ENCODE assay signal across 21 cellular contexts in the genomic region with DNA sequence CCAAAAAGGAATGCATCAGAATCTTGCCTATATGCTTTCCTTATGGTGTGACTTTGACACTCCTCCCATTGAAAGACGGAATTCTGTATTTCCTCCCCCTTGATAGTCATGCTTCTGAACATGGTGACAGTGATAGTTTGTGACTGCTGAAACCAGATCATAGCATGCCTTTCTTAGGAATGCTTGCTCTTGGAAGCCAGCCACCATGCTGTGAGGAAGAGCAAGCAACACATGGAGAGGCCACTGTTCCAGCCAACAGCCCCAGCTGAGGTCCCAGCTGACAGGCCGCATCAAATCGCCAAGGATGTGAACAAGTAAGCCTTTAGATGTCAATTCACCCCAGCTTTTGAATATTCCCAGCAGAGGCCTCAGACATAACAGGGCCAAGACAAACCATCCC.
DNase-seq lines count a peak whose midpoint lies in the region; ATAC-seq and TF ChIP-seq lines count a peak whose summit lies in the region.
"Had no signal": no experiment of that assay in that cellular context is flagged by ENCODE, and none has a peak within 500 bp of the region (broad histone marks: within the 10 kb centered on the region; RNA-seq: fewer than 3 reads in every experiment).

No MANE protein-coding gene starts in this region.

- H3K79me2 ChIP-seq in osteoblast (ENCODE audit: insufficient read depth, low read length): peaks cover 77% of the 10 kb centered on the region
- H3K79me2 ChIP-seq in OCI-LY7 (ENCODE audit: insufficient read depth, low read depth, low read length): no peaks in the 10 kb centered on the region
- H3K79me2 ChIP-seq in smooth muscle cell (ENCODE audit: low read depth): peaks cover 100% of the 10 kb centered on the region

- no peak overlapping the region for H2AFZ ChIP-seq in osteoblast (ENCODE audit: low read length)
- no peak overlapping the region for H2AFZ ChIP-seq in OCI-LY7 (ENCODE audit: low read length)
- H2AFZ ChIP-seq in smooth muscle cell (ENCODE audit: low read depth): no peak overlapping the region

- CTCF ChIA-PET in OCI-LY7 (lab: Charles Lee; ENCODE audit: unreplicated experiment): no interaction called here

- no peak overlapping the region for H3K4me3 Mint-ChIP-seq in activated T-helper 1 cell treated with anti-CD3 and anti-CD28 coated beads, Interleukin-12 subunit alpha, Interleukin-12 subunit beta, Interleukin-2, Interleukin-4 antibody, amounts not matched to agents 30 ng/mL and 10 ng/mL and 1 ng/mL, durations not matched to agents 14 hours and 24 hours and 36 hours
- H3K4me3 Mint-ChIP-seq: dendritic cell treated with granulocyte-macrophage colony-stimulating factor and Interleukin-4, amounts not matched to agents 40 ng/mL and 50 ng/mL, for 4 days; naive thymus-derived CD4-positive, alpha-beta T cell had no signal

- no peaks in the 10 kb centered on the region for H3K9me2 ChIP-seq in OCI-LY7 (ENCODE audit: insufficient read depth, low read length)

- H3K27ac ChIP-seq in RWPE2 (ENCODE audit: poor library complexity, severe bottlenecking) (peak overlapping the region; percentile 100), epithelial cell of prostate (peak overlapping the region; percentile 100), osteoblast (ENCODE audit: low read depth, low read length) (no peak overlapping the region), OCI-LY7 (ENCODE audit: low read depth, low read length, poor library complexity, severe bottlenecking) (no peak overlapping the region), smooth muscle cell (ENCODE audit: low read depth) (no peak overlapping the region)
- H3K27ac ChIP-seq: left lung, VCaP had no signal

- no peaks in the 10 kb centered on the region for H3K9me3 Mint-ChIP-seq in activated T-helper 1 cell treated with anti-CD3 and anti-CD28 coated beads, Interleukin-12 subunit alpha, Interleukin-12 subunit beta, Interleukin-2, Interleukin-4 antibody, amounts not matched to agents 30 ng/mL and 10 ng/mL and 1 ng/mL, durations not matched to agents 14 hours and 24 hours and 36 hours
- H3K9me3 Mint-ChIP-seq: activated T-helper 2 cell treated with anti-CD3 and anti-CD28 coated beads, Interferon-gamma antibody, Interleukin-2, Interleukin-4, amounts not matched to agents 10 μg/mL and 5 μg/mL and 100 μg/mL, durations not matched to agents 14 hours and 24 hours and 36 hours; dendritic cell treated with granulocyte-macrophage colony-stimulating factor and Interleukin-4, amounts not matched to agents 40 ng/mL and 50 ng/mL, for 4 days had no signal

- H3K4me2 ChIP-seq in osteoblast (ENCODE audit: insufficient read depth, low read length): no peak overlapping the region
- H3K4me2 ChIP-seq in OCI-LY7 (ENCODE audit: low read length): no peak overlapping the region
- H3K4me2 ChIP-seq in smooth muscle cell: no peak overlapping the region

- intact Hi-C loops in OCI-LY7 (cut with micrococcal nuclease; ENCODE audit: unreplicated experiment): no loop called here
- intact Hi-C loops in activated T-helper 1 cell treated with anti-CD3 and anti-CD28 coated beads, Interleukin-12 subunit alpha, Interleukin-12 subunit beta, Interleukin-2, Interleukin-4 antibody, amounts not matched to agents 30 ng/mL and 10 ng/mL and 1 ng/mL, durations not matched to agents 14 hours and 24 hours and 36 hours (cut with micrococcal nuclease): no loop called here

- no peak overlapping the region for H3K27ac Mint-ChIP-seq in activated T-helper 1 cell treated with anti-CD3 and anti-CD28 coated beads, Interleukin-12 subunit alpha, Interleukin-12 subunit beta, Interleukin-2, Interleukin-4 antibody, amounts not matched to agents 30 ng/mL and 10 ng/mL and 1 ng/mL, durations not matched to agents 14 hours and 24 hours and 36 hours
- H3K27ac Mint-ChIP-seq: activated T-helper 2 cell treated with anti-CD3 and anti-CD28 coated beads, Interferon-gamma antibody, Interleukin-2, Interleukin-4, amounts not matched to agents 10 μg/mL and 5 μg/mL and 100 μg/mL, durations not matched to agents 14 hours and 24 hours and 36 hours; dendritic cell treated with granulocyte-macrophage colony-stimulating factor and Interleukin-4, amounts not matched to agents 40 ng/mL and 50 ng/mL, for 4 days; naive thymus-derived CD4-positive, alpha-beta T cell had no signal

- peak; percentile 43 for DNase-seq in GM03348 (ENCODE audit: low spot score)
- no peak for DNase-seq in RWPE2 (ENCODE audit: low spot score)
- no peak for DNase-seq in epithelial cell of prostate (ENCODE audit: low read depth, low spot score)
- peak; percentile 6 for DNase-seq in osteoblast (ENCODE audit: insufficient read length, low spot score, missing footprints)
- no peak for DNase-seq in OCI-LY7 (ENCODE audit: low spot score)
- no peak for DNase-seq in activated T-helper 1 cell treated with anti-CD3 and anti-CD28 coated beads, Interleukin-12 subunit alpha, Interleukin-12 subunit beta, Interleukin-2, Interleukin-4 antibody, amounts not matched to agents 30 ng/mL and 10 ng/mL and 1 ng/mL, durations not matched to agents 14 hours and 24 hours and 36 hours (ENCODE audit: low spot score)
- DNase-seq in smooth muscle cell (lab: John Stamatoyannopoulos, UW; ENCODE audit: unreplicated experiment): no peak
- no peak for DNase-seq in NCI-H2081 treated with DMSO at 0.1 percent for 48 hours (lab: John Stamatoyannopoulos, UW)
- DNase-seq: activated CD8-positive, alpha-beta memory T cell treated with anti-CD3 and anti-CD28 coated beads for 24 hours; amniotic stem cell; DMS53; hypothalamus; left lung; naive thymus-derived CD4-positive, alpha-beta T cell; NCI-H1930; NCI-H526 treated with DMSO at 0.1 percent for 48 hours; retina; stimulated activated CD4-positive, alpha-beta T cell treated with anti-CD3 and anti-CD28 coated beads, Interleukin-1b, Interleukin-23, amount 100 ng/mL, for 48 hours had no signal

- H4K20me1 ChIP-seq in osteoblast (ENCODE audit: insufficient read depth, low read length): peaks cover 16% of the 10 kb centered on the region
- no peaks in the 10 kb centered on the region for H4K20me1 ChIP-seq in OCI-LY7 (ENCODE audit: insufficient read depth, low read length)
- H4K20me1 ChIP-seq in smooth muscle cell (ENCODE audit: low read depth): peaks cover 99% of the 10 kb centered on the region

- H3K4me1 Mint-ChIP-seq in activated T-helper 1 cell treated with anti-CD3 and anti-CD28 coated beads, Interleukin-12 subunit alpha, Interleukin-12 subunit beta, Interleukin-2, Interleukin-4 antibody, amounts not matched to agents 30 ng/mL and 10 ng/mL and 1 ng/mL, durations not matched to agents 14 hours and 24 hours and 36 hours (ENCODE audit: low read depth): no peaks in the 10 kb centered on the region

- no TSS peak for BruUV-seq in OCI-LY7 (replicated peaks; lab: Mats Ljungman, UMichigan)

- peaks cover 19% of the 10 kb centered on the region for H3F3A ChIP-seq in smooth muscle cell (ENCODE audit: low read depth)

- H3K4me1 ChIP-seq in RWPE2 (ENCODE audit: insufficient read depth, poor library complexity, severe bottlenecking): peaks cover 35% of the 10 kb centered on the region
- peaks cover 22% of the 10 kb centered on the region for H3K4me1 ChIP-seq in osteoblast (ENCODE audit: insufficient read depth, low read length)
- no peaks in the 10 kb centered on the region for H3K4me1 ChIP-seq in OCI-LY7 (ENCODE audit: insufficient read depth, low read length, poor library complexity, severe bottlenecking)
- H3K4me1 ChIP-seq in smooth muscle cell (ENCODE audit: low read depth): peaks cover 24% of the 10 kb centered on the region

- no peak for TF ChIP-seq CTCF in RWPE2 (IDR thresholded peaks at IDR 0.05; ENCODE audit: poor library complexity, severe bottlenecking)
- TF ChIP-seq CTCF in osteoblast (IDR thresholded peaks at IDR 0.05; ENCODE audit: extremely low read depth, low read depth, low read length): no peak
- no peak for TF ChIP-seq CTCF in OCI-LY7 (conservative IDR thresholded peaks at IDR 0.05; ENCODE audit: low read length)
- TF ChIP-seq CTCF in smooth muscle cell (IDR thresholded peaks at IDR 0.05; ENCODE audit: borderline replicate concordance, insufficient read depth, poor library complexity, severe bottlenecking): no peak

- H3K27me3 ChIP-seq in RWPE2 (ENCODE audit: insufficient read depth, poor library complexity, severe bottlenecking) (no peaks in the 10 kb centered on the region), osteoblast (ENCODE audit: insufficient read depth, low read length) (no peaks in the 10 kb centered on the region), smooth muscle cell (ENCODE audit: low read depth) (no peaks in the 10 kb centered on the region)
- H3K27me3 ChIP-seq: left lung had no signal

- no peaks in the 10 kb centered on the region for H3K36me3 Mint-ChIP-seq in activated T-helper 1 cell treated with anti-CD3 and anti-CD28 coated beads, Interleukin-12 subunit alpha, Interleukin-12 subunit beta, Interleukin-2, Interleukin-4 antibody, amounts not matched to agents 30 ng/mL and 10 ng/mL and 1 ng/mL, durations not matched to agents 14 hours and 24 hours and 36 hours (ENCODE audit: low read depth)
- H3K36me3 Mint-ChIP-seq: naive thymus-derived CD4-positive, alpha-beta T cell had no signal

- no peaks in the 10 kb centered on the region for H3K9me3 ChIP-seq in RWPE2 (ENCODE audit: severe bottlenecking)
- no peaks in the 10 kb centered on the region for H3K9me3 ChIP-seq in osteoblast (ENCODE audit: low read depth, low read length)
- H3K9me3 ChIP-seq in OCI-LY7 (ENCODE audit: low read length): no peaks in the 10 kb centered on the region
- H3K9me3 ChIP-seq in smooth muscle cell (replicated peaks; ENCODE audit: low read depth): no peaks in the 10 kb centered on the region
- H3K9me3 ChIP-seq: left lung had no signal

- POLR2A ChIA-PET in OCI-LY7 (lab: Charles Lee): no interaction called here

- H3K4me3 ChIP-seq in RWPE2 (ENCODE audit: severe bottlenecking): no peak overlapping the region
- H3K4me3 ChIP-seq in osteoblast (ENCODE audit: insufficient read depth, low read length): no peak overlapping the region
- H3K4me3 ChIP-seq in OCI-LY7 (ENCODE audit: low read depth, low read length, poor library complexity, severe bottlenecking): no peak overlapping the region
- no peak overlapping the region for H3K4me3 ChIP-seq in smooth muscle cell
- H3K4me3 ChIP-seq: left lung had no signal

- H3K9ac ChIP-seq in smooth muscle cell (ENCODE audit: low read depth): no peak overlapping the region

- WGBS in smooth muscle cell (ENCODE audit: low lambda C conversion rate): 97% methylated on average over 3 of the region's 3 CpGs

- peaks cover 18% of the 10 kb centered on the region for H3K36me3 ChIP-seq in RWPE2 (ENCODE audit: low read depth)
- H3K36me3 ChIP-seq in osteoblast (ENCODE audit: insufficient read depth, low read length): peaks cover 4% of the 10 kb centered on the region
- H3K36me3 ChIP-seq in OCI-LY7 (ENCODE audit: insufficient read depth, low read length): no peaks in the 10 kb centered on the region
- no peaks in the 10 kb centered on the region for H3K36me3 ChIP-seq in smooth muscle cell (ENCODE audit: low read depth)
- H3K36me3 ChIP-seq: left lung had no signal

- no peak for ATAC-seq in RWPE2 (ENCODE audit: low read depth)
- ATAC-seq: left lung; naive thymus-derived CD4-positive, alpha-beta T cell had no signal

- H3K27me3 Mint-ChIP-seq in activated T-helper 1 cell treated with anti-CD3 and anti-CD28 coated beads, Interleukin-12 subunit alpha, Interleukin-12 subunit beta, Interleukin-2, Interleukin-4 antibody, amounts not matched to agents 30 ng/mL and 10 ng/mL and 1 ng/mL, durations not matched to agents 14 hours and 24 hours and 36 hours (ENCODE audit: insufficient read depth): peaks cover 6% of the 10 kb centered on the region
- H3K27me3 Mint-ChIP-seq: dendritic cell treated with granulocyte-macrophage colony-stimulating factor and Interleukin-4, amounts not matched to agents 40 ng/mL and 50 ng/mL, for 4 days had no signal

Comparison
In these comparisons a context has a peak if more than half of its experiments do, and no peak if none do; other contexts are left out.
1. DNase-seq: peak in GM03348 (single experiment) and osteoblast (single experiment); none in RWPE2 (single experiment), epithelial cell of prostate (single experiment), OCI-LY7 (single experiment), activated T-helper 1 cell treated with anti-CD3 and anti-CD28 coated beads, Interleukin-12 subunit alpha, Interleukin-12 subunit beta, Interleukin-2, Interleukin-4 antibody, amounts not matched to agents 30 ng/mL and 10 ng/mL and 1 ng/mL, durations not matched to agents 14 hours and 24 hours and 36 hours (single experiment), smooth muscle cell (single experiment) and NCI-H2081 treated with DMSO at 0.1 percent for 48 hours (single experiment).
2. H3K27ac ChIP-seq: peak in RWPE2 (single experiment) and epithelial cell of prostate (single experiment); none in osteoblast (single experiment), OCI-LY7 (single experiment) and smooth muscle cell (single experiment).